Comparison of ENCODE assay signal across 19 cellular contexts in the genomic region with DNA sequence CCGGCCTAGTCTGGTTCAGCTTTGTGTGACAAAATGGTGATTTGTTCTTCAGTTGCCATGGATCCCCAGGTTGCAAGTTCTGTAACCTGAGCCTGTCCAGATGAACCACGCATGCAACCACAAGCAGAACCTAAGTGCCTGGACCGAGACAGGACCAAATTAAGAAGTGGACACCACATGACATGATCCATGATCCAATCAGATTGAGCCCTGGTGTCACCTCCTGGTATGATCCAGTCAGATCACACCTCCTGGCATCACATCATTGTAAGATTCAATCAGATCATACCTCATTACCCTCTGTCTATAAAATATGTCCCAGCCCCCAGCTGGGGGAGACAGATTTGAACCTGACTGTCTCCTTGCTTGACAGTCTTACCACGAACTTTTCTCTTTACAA.
DNase-seq lines count a peak whose midpoint lies in the region; ATAC-seq and TF ChIP-seq lines count a peak whose summit lies in the region.
"Had no signal": no experiment of that assay in that cellular context is flagged by ENCODE, and none has a peak within 500 bp of the region (broad histone marks: within the 10 kb centered on the region; RNA-seq: fewer than 3 reads in every experiment).

No MANE protein-coding gene starts in this region.

- H3K4me2 ChIP-seq in KMS-11: peak overlapping the region; percentile 10; the same call in 1 of the 2 replicates

- H3K27ac ChIP-seq in KMS-11: no peak overlapping the region
- H3K27ac ChIP-seq: 22Rv1 had no signal

- DNase-seq in DMS53 (lab: John Stamatoyannopoulos, UW): peak; percentile 55
- DNase-seq in DMS53 treated with DMSO at 0.1 percent for 48 hours (lab: John Stamatoyannopoulos, UW; ENCODE audit: unreplicated experiment): no peak
- no peak for DNase-seq in activated B cell treated with CpG ODN at 0.5 μM for 24 hours
- no peak for DNase-seq in progenitor cell of endocrine pancreas (ENCODE audit: low spot score, unreplicated experiment)
- DNase-seq in NCI-H345 (lab: John Stamatoyannopoulos, UW): no peak
- DNase-seq in cerebellar nuclear complex (lab: John Stamatoyannopoulos, UW): no peak
- no peak for DNase-seq in EL
- DNase-seq: BE2C; CD4-positive, alpha-beta T cell; DMS79; GOT3; HFFc6; NCI-H1436; NCI-H2029; NCI-H2227 treated with DMSO at 0.1 percent for 48 hours; NCI-H524 treated with DMSO at 0.1 percent for 48 hours; SHP77 treated with DMSO at 0.1 percent for 48 hours had no signal

- H3K4me3 Mint-ChIP-seq in activated B cell treated with CpG ODN at 0.5 μM for 24 hours (peak overlapping the region; percentile 35), progenitor cell of endocrine pancreas (ENCODE audit: low read depth) (no peak overlapping the region)
- H3K4me3 Mint-ChIP-seq: CD4-positive, alpha-beta T cell; HFFc6 had no signal

- peaks cover 87% of the 10 kb centered on the region for H3K79me2 ChIP-seq in KMS-11 (ENCODE audit: insufficient read depth, low read depth)

- no peaks in the 10 kb centered on the region for H3K9me3 Mint-ChIP-seq in activated B cell treated with CpG ODN at 0.5 μM for 24 hours
- H3K9me3 Mint-ChIP-seq in progenitor cell of endocrine pancreas (ENCODE audit: low read depth): no peaks in the 10 kb centered on the region
- H3K9me3 Mint-ChIP-seq: CD4-positive, alpha-beta T cell; HFFc6 had no signal

- no peak overlapping the region for H3K4me3 ChIP-seq in KMS-11 (IDR thresholded peaks at IDR 0.05; ENCODE audit: insufficient read depth, low read depth, low read length)

- peaks cover 80% of the 10 kb centered on the region for H3K4me1 ChIP-seq in KMS-11 (ENCODE audit: low read depth, poor library complexity, severe bottlenecking)
- H3K4me1 ChIP-seq: BE2C had no signal

- CTCF ChIA-PET in activated B cell treated with CpG ODN at 0.5 μM for 24 hours (lab: Charles Lee): interaction anchor here (0.7 to 0.9 kb wide), 2 partner anchors 11 to 1414 kb away, joined by 3 to 5 read pairs; no protein-coding TSS in a partner anchor

- H3K9ac ChIP-seq in KMS-11: no peak overlapping the region

- POLR2A ChIA-PET in activated B cell treated with CpG ODN at 0.5 μM for 24 hours (lab: Charles Lee): interaction anchor here (1.2 kb wide), 1 partner anchor 41 kb away, joined by 6 read pairs; no protein-coding TSS in a partner anchor

- peaks cover 4% of the 10 kb centered on the region; the same call in 1 of the 2 replicates for H3K36me3 ChIP-seq in KMS-11 (ENCODE audit: insufficient read depth)

- no peaks in the 10 kb centered on the region for H3K36me3 Mint-ChIP-seq in activated B cell treated with CpG ODN at 0.5 μM for 24 hours (ENCODE audit: low read depth)
- peaks cover 9% of the 10 kb centered on the region for H3K36me3 Mint-ChIP-seq in progenitor cell of endocrine pancreas (ENCODE audit: insufficient read depth)

- TF ChIP-seq CTCF in KMS-11 (conservative IDR thresholded peaks at IDR 0.05; ENCODE audit: low read depth, low read length) (no peak), activated B cell treated with CpG ODN at 0.5 μM for 24 hours (IDR thresholded peaks at IDR 0.05) (no peak), progenitor cell of endocrine pancreas (IDR thresholded peaks at IDR 0.05; ENCODE audit: unreplicated experiment) (no peak)

- no peak overlapping the region for H2AFZ ChIP-seq in KMS-11 (ENCODE audit: low read depth)

- H3K27me3 ChIP-seq in KMS-11 (ENCODE audit: insufficient read depth, low read depth): no peaks in the 10 kb centered on the region
- H3K27me3 ChIP-seq: BE2C had no signal

- peak overlapping the region; percentile 50 for H3K27ac Mint-ChIP-seq in activated B cell treated with CpG ODN at 0.5 μM for 24 hours
- H3K27ac Mint-ChIP-seq in progenitor cell of endocrine pancreas: peak overlapping the region; percentile 27
- H3K27ac Mint-ChIP-seq: CD4-positive, alpha-beta T cell; HFFc6 had no signal

- H4K20me1 ChIP-seq in KMS-11 (ENCODE audit: insufficient read depth): peaks cover 61% of the 10 kb centered on the region

- H3K4me1 Mint-ChIP-seq in activated B cell treated with CpG ODN at 0.5 μM for 24 hours (peaks cover 66% of the 10 kb centered on the region), progenitor cell of endocrine pancreas (ENCODE audit: low read depth) (peaks cover 15% of the 10 kb centered on the region)

- no peaks in the 10 kb centered on the region for H3K27me3 Mint-ChIP-seq in activated B cell treated with CpG ODN at 0.5 μM for 24 hours
- no peaks in the 10 kb centered on the region for H3K27me3 Mint-ChIP-seq in progenitor cell of endocrine pancreas
- H3K27me3 Mint-ChIP-seq: CD4-positive, alpha-beta T cell had no signal

- no peak for ATAC-seq in activated B cell treated with CpG ODN at 0.5 μM for 24 hours (ENCODE audit: low read depth)

- intact Hi-C loops in activated B cell treated with CpG ODN at 0.5 μM for 24 hours (cut with micrococcal nuclease): loop anchor here (2.0 kb wide), 1 partner anchor 162 kb away; a partner anchor contains a TSS
